In genomic region chr9:91411096-91411771, GRCh38 we compare ENCODE assay signal across 11 cellular contexts. TPM values are rescaled to one million over a fixed set of nuclear protein-coding genes. Genes with fewer than 3 reads are reported as not detected.
DNase-seq lines count a peak whose midpoint lies in the region; ATAC-seq and TF ChIP-seq lines count a peak whose summit lies in the region.
"Had no signal": no experiment of that assay in that cellular context is flagged by ENCODE, and none has a peak within 500 bp of the region (broad histone marks: within the 10 kb centered on the region; RNA-seq: fewer than 3 reads in every experiment).

No MANE protein-coding gene starts in this region.

- peak overlapping the region; percentile 58 for H3K4me3 Mint-ChIP-seq in T-helper 2 cell treated with Interferon-gamma antibody and Interleukin-4, amounts not matched to agents 5 μg/mL and 100 μg/mL, for 36 hours
- H3K4me3 Mint-ChIP-seq in CD4-positive, alpha-beta T cell = no peak overlapping the region

- H4K8ac ChIP-seq in trophoblast cell (ENCODE audit: low read depth, low read length) = no peak overlapping the region

- H3K4me1 Mint-ChIP-seq in T-helper 2 cell treated with Interferon-gamma antibody and Interleukin-4, amounts not matched to agents 5 μg/mL and 100 μg/mL, for 36 hours (ENCODE audit: low read depth) = peaks cover 61% of the 10 kb centered on the region
- H3K4me1 Mint-ChIP-seq in CD4-positive, alpha-beta T cell (ENCODE audit: low read depth) = no peaks in the 10 kb centered on the region

- H3K4me2 ChIP-seq in trophoblast cell (ENCODE audit: low read length) = no peak overlapping the region

- peak overlapping the region; percentile 82 for H3K27ac Mint-ChIP-seq in T-helper 2 cell treated with Interferon-gamma antibody and Interleukin-4, amounts not matched to agents 5 μg/mL and 100 μg/mL, for 36 hours
- no peak overlapping the region for H3K27ac Mint-ChIP-seq in CD4-positive, alpha-beta T cell

- H2AK5ac ChIP-seq in trophoblast cell (ENCODE audit: low read length) = no peak overlapping the region

- no peak overlapping the region for H4K91ac ChIP-seq in trophoblast cell (ENCODE audit: low read depth, low read length)

- intact Hi-C loops in tibial artery (cut with DNase I; ENCODE audit: low total_unique reads) = no loop called here
- intact Hi-C loops in CD4-positive, alpha-beta T cell (cut with DNase I, micrococcal nuclease) = no loop called here

- no peak overlapping the region for H2BK5ac ChIP-seq in trophoblast cell (ENCODE audit: low read depth, low read length, poor library complexity)

- peak overlapping the region; percentile 74 for H3K27ac ChIP-seq in RWPE2 (ENCODE audit: poor library complexity, severe bottlenecking)
- H3K27ac ChIP-seq in trophoblast cell (ENCODE audit: low read depth, low read length) = no peak overlapping the region
- no peak overlapping the region for H3K27ac ChIP-seq in tibial artery
- H3K27ac ChIP-seq in CD4-positive, alpha-beta T cell (ENCODE audit: low read depth, low read length) = no peak overlapping the region

- H3K79me1 ChIP-seq in trophoblast cell (ENCODE audit: low read length) = no peaks in the 10 kb centered on the region

- H3K14ac ChIP-seq in trophoblast cell (ENCODE audit: low read length) = no peak overlapping the region

- no peak overlapping the region for H3K23ac ChIP-seq in trophoblast cell (ENCODE audit: low read length)

- no peaks in the 10 kb centered on the region for H3K27me3 Mint-ChIP-seq in T-helper 2 cell treated with Interferon-gamma antibody and Interleukin-4, amounts not matched to agents 5 μg/mL and 100 μg/mL, for 36 hours (ENCODE audit: low read depth)
- H3K27me3 Mint-ChIP-seq in CD4-positive, alpha-beta T cell = peaks cover 2% of the 10 kb centered on the region

- H2AFZ ChIP-seq in trophoblast cell (ENCODE audit: insufficient read depth, low read length, poor library complexity) = no peak overlapping the region

- ATAC-seq in RWPE2 (ENCODE audit: low read depth) = peak; percentile 88
- no peak for ATAC-seq in CD4-positive, alpha-beta T cell (ENCODE audit: poor library complexity)
- ATAC-seq: stimulated activated naive CD8-positive, alpha-beta T cell treated with anti-CD3 and anti-CD28 coated beads, Interleukin-15, Interleukin-2, amounts not matched to agents 100 U/mL and 50 U/mL, for 24 hours had no signal

- no peak overlapping the region for H3K18ac ChIP-seq in trophoblast cell (ENCODE audit: low read length)

- CTCF ChIA-PET in CD4-positive, alpha-beta T cell (lab: Charles Lee) = interaction anchor here (0.7 kb wide), 1 partner anchor 175 kb away, joined by 4 read pairs; no protein-coding TSS in a partner anchor

- H3K27me3 ChIP-seq in RWPE2 (ENCODE audit: insufficient read depth, poor library complexity, severe bottlenecking) = no peaks in the 10 kb centered on the region
- no peaks in the 10 kb centered on the region for H3K27me3 ChIP-seq in trophoblast cell (ENCODE audit: insufficient read depth, low read length)
- H3K27me3 ChIP-seq in tibial artery = no peaks in the 10 kb centered on the region
- H3K27me3 ChIP-seq in CD4-positive, alpha-beta T cell (ENCODE audit: control insufficient read depth, insufficient read depth, low read length) = no peaks in the 10 kb centered on the region

- TF ChIP-seq CTCF in RWPE2 (IDR thresholded peaks at IDR 0.05; ENCODE audit: poor library complexity, severe bottlenecking) = peak; percentile 14
- TF ChIP-seq CTCF in fibroblast of pulmonary artery (IDR thresholded peaks at IDR 0.05; ENCODE audit: low read length, missing control alignments) = no peak
- TF ChIP-seq CTCF in tibial artery (IDR thresholded peaks at IDR 0.05) = no peak
- TF ChIP-seq CTCF in CD4-positive, alpha-beta T cell (IDR thresholded peaks at IDR 0.05) = no peak

- no peak for DNase-seq in T-helper 2 cell treated with Interferon-gamma antibody and Interleukin-4, amounts not matched to agents 5 μg/mL and 100 μg/mL, for 36 hours (ENCODE audit: low spot score)
- no peak for DNase-seq in T-helper 2 cell
- no peak for DNase-seq in RWPE2 (ENCODE audit: low spot score)
- DNase-seq in fibroblast of pulmonary artery (ENCODE audit: low read depth) = peak; percentile 67
- peak; percentile 39 to 73 for DNase-seq in trophoblast cell
- no peak for DNase-seq in hepatic stellate cell (ENCODE audit: low spot score)
- no peak for DNase-seq in tibial artery
- DNase-seq in CD4-positive, alpha-beta T cell = no peak
- DNase-seq: NCI-H1092; NCI-H69; stimulated activated naive CD8-positive, alpha-beta T cell treated with anti-CD3 and anti-CD28 coated beads, Interleukin-15, Interleukin-2, amounts not matched to agents 100 U/mL and 50 U/mL, for 24 hours had no signal

- H4K12ac ChIP-seq in trophoblast cell (ENCODE audit: low read depth, low read length) = no peak overlapping the region

- no peak overlapping the region for H3K4me3 ChIP-seq in RWPE2 (ENCODE audit: severe bottlenecking)
- no peak overlapping the region for H3K4me3 ChIP-seq in fibroblast of pulmonary artery (replicated peaks; ENCODE audit: low read depth, low read length)
- no peak overlapping the region for H3K4me3 ChIP-seq in trophoblast cell (ENCODE audit: low read depth, low read length)
- no peak overlapping the region for H3K4me3 ChIP-seq in tibial artery

- peaks cover 67% of the 10 kb centered on the region for H3K36me3 Mint-ChIP-seq in T-helper 2 cell treated with Interferon-gamma antibody and Interleukin-4, amounts not matched to agents 5 μg/mL and 100 μg/mL, for 36 hours (ENCODE audit: low read depth)
- no peaks in the 10 kb centered on the region for H3K36me3 Mint-ChIP-seq in CD4-positive, alpha-beta T cell (ENCODE audit: low read depth)

- no peak overlapping the region for H2BK120ac ChIP-seq in trophoblast cell (ENCODE audit: insufficient read depth, low read length, poor library complexity)

- H2BK12ac ChIP-seq in trophoblast cell (ENCODE audit: low read length) = no peak overlapping the region

- H3K4ac ChIP-seq in trophoblast cell (ENCODE audit: low read depth, low read length) = no peak overlapping the region

- H3K36me3 ChIP-seq in RWPE2 (ENCODE audit: low read depth) (peaks cover 26% of the 10 kb centered on the region), trophoblast cell (ENCODE audit: control insufficient read depth in 1 of 2, insufficient read depth in 2 of 2, low read length in 2 of 2) (peaks cover 12 to 19% of the 10 kb centered on the region in 2 experiments), tibial artery (peaks cover 33 to 41% (median 37%) of the 10 kb centered on the region in 3 donors)

- POLR2A ChIA-PET in CD4-positive, alpha-beta T cell (lab: Charles Lee) = no interaction called here

- H3K9me3 ChIP-seq in RWPE2 (ENCODE audit: severe bottlenecking) (no peaks in the 10 kb centered on the region), trophoblast cell (ENCODE audit: insufficient read depth, low read depth, low read length) (no peaks in the 10 kb centered on the region), tibial artery (no peaks in the 10 kb centered on the region)
- no peaks in the 10 kb centered on the region for H3K9me3 ChIP-seq in CD4-positive, alpha-beta T cell (ENCODE audit: control insufficient read depth, low read length)

- no CpG with 5 or more reads among the region's 5 CpGs for WGBS in trophoblast cell (ENCODE audit: extremely low coverage, insufficient coverage, insufficient read length)

- H3K9me3 Mint-ChIP-seq in T-helper 2 cell treated with Interferon-gamma antibody and Interleukin-4, amounts not matched to agents 5 μg/mL and 100 μg/mL, for 36 hours = no peaks in the 10 kb centered on the region
- no peaks in the 10 kb centered on the region for H3K9me3 Mint-ChIP-seq in CD4-positive, alpha-beta T cell

- peaks cover 7% of the 10 kb centered on the region for H3K79me2 ChIP-seq in trophoblast cell (ENCODE audit: control insufficient read depth, insufficient read depth, low read length, poor library complexity)

- H3K4me1 ChIP-seq in RWPE2 (ENCODE audit: insufficient read depth, poor library complexity, severe bottlenecking) = peaks cover 37% of the 10 kb centered on the region
- H3K4me1 ChIP-seq in trophoblast cell (ENCODE audit: control insufficient read depth in 1 of 2, insufficient read depth in 2 of 2, low read length in 2 of 2) = no peaks in the 10 kb centered on the region
- H3K4me1 ChIP-seq in tibial artery = peaks cover 0 to 9% (median 0%) of the 10 kb centered on the region in 4 donors

- no peak overlapping the region for H3K9ac ChIP-seq in trophoblast cell (ENCODE audit: low read length)

RNA-seq across cellular contexts. Expression of gene NFIL3, which starts 12.4 kb away (rescaled TPM):
- 50.7 and 52.5 TPM in 2 replicates for polyA plus RNA-seq in trophoblast cell (2013)
- total RNA-seq in CD4-positive, alpha-beta T cell = 10 to 100 TPM; 31.0 to 32.4 TPM

RNA-seq across cellular contexts. Expression of gene AUH, which starts 49.5 kb away (rescaled TPM):
- polyA plus RNA-seq in trophoblast cell (2013) = 12.1 and 12.3 TPM in 2 replicates
- total RNA-seq in CD4-positive, alpha-beta T cell = 10 to 100 TPM; 16.2 to 17.4 TPM

Comparison
In these comparisons a context has a peak if more than half of its experiments do, and no peak if none do; other contexts are left out.
1. DNase-seq: peak in fibroblast of pulmonary artery (single experiment) and trophoblast cell (2 of 2); none in T-helper 2 cell treated with Interferon-gamma antibody and Interleukin-4, amounts not matched to agents 5 μg/mL and 100 μg/mL, for 36 hours (single experiment), T-helper 2 cell (0 of 5), RWPE2 (single experiment), hepatic stellate cell (single experiment), tibial artery (0 of 2) and CD4-positive, alpha-beta T cell (0 of 10).